8 cellular contexts compared by ENCODE assay signal in the genomic region with DNA sequence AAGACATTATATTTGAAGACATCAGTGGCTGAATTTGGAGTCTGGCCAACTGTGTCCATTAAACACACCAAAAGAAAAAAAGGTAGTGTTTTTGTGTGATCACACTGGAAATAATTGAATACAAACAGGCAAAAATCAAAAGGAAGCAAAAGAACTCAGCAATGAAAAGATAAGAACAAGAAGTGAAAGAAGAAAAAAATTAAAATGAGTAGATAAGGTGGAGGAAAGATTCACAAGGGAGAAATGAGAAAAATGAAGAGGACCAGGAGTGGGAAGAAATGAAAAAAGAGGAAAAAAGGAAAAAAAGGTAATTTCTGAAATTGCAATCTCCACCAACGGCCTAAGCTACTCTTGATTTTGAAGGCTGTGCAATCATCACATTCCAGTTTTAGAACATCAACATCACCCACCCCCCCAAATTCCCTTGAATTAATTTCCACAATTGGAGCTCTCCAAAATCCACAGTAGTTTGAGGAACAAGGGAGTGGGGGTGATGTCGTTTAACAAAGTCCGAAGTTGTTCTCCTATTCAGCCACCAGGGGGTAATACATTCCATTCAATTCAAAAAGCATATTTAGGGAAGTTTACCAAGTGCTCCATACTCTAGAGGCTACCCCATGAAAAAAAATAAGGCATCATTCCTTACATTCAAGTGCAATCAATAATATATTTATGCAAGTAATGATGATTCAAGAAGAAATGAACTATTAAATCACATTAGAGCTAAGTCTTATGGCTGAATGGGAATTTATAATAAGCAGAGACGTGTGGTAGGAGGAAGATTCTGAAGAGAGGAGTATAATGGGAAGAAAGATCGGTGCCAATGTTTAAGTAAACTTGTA. TPM values are rescaled to one million over a fixed set of nuclear protein-coding genes. Genes with fewer than 3 reads are reported as not detected.
DNase-seq lines count a peak whose midpoint lies in the region; ATAC-seq and TF ChIP-seq lines count a peak whose summit lies in the region.

No MANE protein-coding gene starts in this region.

- no peaks in the 10 kb centered on the region for H3K9me3 Mint-ChIP-seq in endothelial cell (ENCODE audit: unreplicated experiment)

- peaks cover 3% of the 10 kb centered on the region for H3K27me3 Mint-ChIP-seq in endothelial cell (ENCODE audit: unreplicated experiment)

- no peaks in the 10 kb centered on the region for H3K36me3 Mint-ChIP-seq in endothelial cell (ENCODE audit: low read depth, unreplicated experiment)

- no peaks in the 10 kb centered on the region for H3K4me1 ChIP-seq in mucosa of descending colon (ENCODE audit: low read depth)

- TF ChIP-seq CTCF in endothelial cell (IDR thresholded peaks at IDR 0.05; ENCODE audit: unreplicated experiment) (peak; percentile 75), mucosa of descending colon (IDR thresholded peaks at IDR 0.05) (peak; percentile 56), omental fat pad (IDR thresholded peaks at IDR 0.05) (peak in 1 of 3 donors; percentile 72)

- no peak overlapping the region for H3K4me3 Mint-ChIP-seq in endothelial cell (ENCODE audit: unreplicated experiment)

- no peak overlapping the region for H3K4me3 ChIP-seq in mucosa of descending colon
- H3K4me3 ChIP-seq in MG63: no peak overlapping the region

- H3K36me3 ChIP-seq in mucosa of descending colon (ENCODE audit: low read depth): no peaks in the 10 kb centered on the region
- no peaks in the 10 kb centered on the region for H3K36me3 ChIP-seq in MG63

- peak; percentile 17 for DNase-seq in ELF-1 (ENCODE audit: low read depth, low spot score)
- DNase-seq in OCI-M1 (lab: John Stamatoyannopoulos, UW): peak; percentile 67
- no peak for DNase-seq in endothelial cell (ENCODE audit: low spot score)
- peak in 1 of 3 donors; percentile 43 for DNase-seq in mucosa of descending colon
- no peak for DNase-seq in MG63
- no peak for DNase-seq in omental fat pad (ENCODE audit: low spot score)

- H3K27me3 ChIP-seq in MG63: no peaks in the 10 kb centered on the region

- ATAC-seq in HG02885 (IDR thresholded peaks at IDR 0.05; ENCODE audit: poor library complexity, unreplicated experiment): peak; percentile 78
- peak; percentile 86 for ATAC-seq in mucosa of descending colon
- ATAC-seq in GM21528 (IDR thresholded peaks at IDR 0.05; ENCODE audit: low FRiP score, unreplicated experiment): no peak
- ATAC-seq in omental fat pad (ENCODE audit: low FRiP score): no peak

- no peaks in the 10 kb centered on the region for H3K9me3 ChIP-seq in mucosa of descending colon
- H3K9me3 ChIP-seq in MG63: no peaks in the 10 kb centered on the region

- H3K27ac Mint-ChIP-seq in endothelial cell (ENCODE audit: unreplicated experiment): no peak overlapping the region

- no peaks in the 10 kb centered on the region for H3K4me1 Mint-ChIP-seq in endothelial cell (ENCODE audit: unreplicated experiment)

- intact Hi-C loops in mucosa of descending colon (cut with DNase I, micrococcal nuclease): loop anchor here in 1 of 2 donors (2.0 kb wide), 1 partner anchor 126 kb away; no protein-coding TSS in a partner anchor

RNA-seq across cellular contexts. Expression of gene ZNF860, which starts 37.4 kb away (rescaled TPM):
- 1.1 TPM for total RNA-seq in endothelial cell (ENCODE audit: unreplicated experiment)
- 1 to 10 TPM in 1 of 3 donors, under 1 TPM in 2; 0.63 to 1.0 (median 0.70) TPM for total RNA-seq in mucosa of descending colon
- not detected in 2 replicates for total RNA-seq in MG63 (2014; rRNA removed; shearing (Covaris generic); ENCODE audit: low replicate concordance)
- under 1 TPM; 0.12 to 0.95 (median 0.44) TPM for total RNA-seq in omental fat pad

RNA-seq across cellular contexts. Expression of gene OSBPL10, which starts 37.9 kb away (rescaled TPM):
- total RNA-seq in endothelial cell (ENCODE audit: unreplicated experiment) (61.0 TPM), mucosa of descending colon (10 to 100 TPM; 15.7 to 23.9 (median 16.6) TPM), omental fat pad (10 to 100 TPM in 2 of 4 donors, 1 to 10 TPM in 2; 6.3 to 67.1 (median 10.5) TPM)
- total RNA-seq in MG63 (2014; rRNA removed; shearing (Covaris generic); ENCODE audit: low replicate concordance): 2.5 and 3.7 TPM in 2 replicates

Comparison
In these comparisons a context has a peak if more than half of its experiments do, and no peak if none do; other contexts are left out.
1. DNase-seq: peak in ELF-1 (single experiment) and OCI-M1 (single experiment); none in endothelial cell (single experiment), MG63 (single experiment) and omental fat pad (single experiment).
2. ATAC-seq: peak in HG02885 (single experiment) and mucosa of descending colon (single experiment); none in GM21528 (single experiment) and omental fat pad (single experiment).